In genomic region chr2:68709421-68709911, GRCh38 we compare ENCODE assay signal across 8 cellular contexts. TPM values are rescaled to one million over a fixed set of nuclear protein-coding genes. Genes with fewer than 3 reads are reported as not detected.
DNase-seq lines count a peak whose midpoint lies in the region; ATAC-seq and TF ChIP-seq lines count a peak whose summit lies in the region.

No MANE protein-coding gene starts in this region.

- H3K36me3 ChIP-seq in SK-N-SH (replicated peaks in 1 of 2; ENCODE audit: control insufficient read depth in 1 of 2, insufficient read depth in 2 of 2, low read length in 1 of 2) = no peaks in the 10 kb centered on the region

- no peak overlapping the region for H3K27ac Mint-ChIP-seq in nephron

- H4K20me1 ChIP-seq in SK-N-SH (ENCODE audit: insufficient read depth) = no peaks in the 10 kb centered on the region

- ATAC-seq in HG02678 (IDR thresholded peaks at IDR 0.05; ENCODE audit: unreplicated experiment) (no peak), GM21786 (IDR thresholded peaks at IDR 0.05; ENCODE audit: unreplicated experiment) (no peak)

- H3K9ac ChIP-seq in SK-N-SH = no peak overlapping the region

- peak; percentile 72 for TF ChIP-seq RAD21 in SK-N-SH (IDR thresholded peaks at IDR 0.05; ENCODE audit: low read length)

- no peaks in the 10 kb centered on the region for H3K4me1 Mint-ChIP-seq in nephron

- TF ChIP-seq CTCF in GM12872 (IDR thresholded peaks at IDR 0.05; ENCODE audit: insufficient read depth, low read depth, low read length) (peak; percentile 79), SK-N-SH (IDR thresholded peaks at IDR 0.05) (peak; percentile 76), nephron (IDR thresholded peaks at IDR 0.05; ENCODE audit: unreplicated experiment in 3 of 3) (peak; percentile 66 to 71 (median 67))

- H3K27me3 ChIP-seq in SK-N-SH (ENCODE audit: insufficient read depth) = peaks cover 9% of the 10 kb centered on the region; the same call in 1 of the 2 replicates

- POLR2A ChIA-PET in SK-N-SH (lab: Yijun Ruan, JAX) = no interaction called here

- H3K4me2 ChIP-seq in SK-N-SH = no peak overlapping the region

- H3K4me3 ChIP-seq in SK-N-SH (ENCODE audit: low read depth in 2 of 2, low read length in 1 of 2) = no peak overlapping the region

- H3K4me3 Mint-ChIP-seq in nephron = no peak overlapping the region

- H3F3A ChIP-seq in SK-N-SH (replicated peaks; ENCODE audit: insufficient read depth) = no peaks in the 10 kb centered on the region

- no peaks in the 10 kb centered on the region for H3K9me3 Mint-ChIP-seq in nephron

- 29% methylated on average over 5 of the region's 5 CpGs for WGBS in SK-N-SH (ENCODE audit: low lambda C conversion rate)

- TF ChIP-seq POLR2A in erythroblast (IDR thresholded peaks at IDR 0.05; ENCODE audit: low read length) = no peak

- CTCF ChIA-PET in SK-N-SH (lab: Yijun Ruan, JAX) = interaction anchor here (0.6 to 3.4 kb wide), 47 partner anchors 8 to 255 kb away, joined by 3 to 61 read pairs (median 4); partner anchors contain the start of gene ARHGAP25

- no peak overlapping the region for H2AFZ ChIP-seq in SK-N-SH (ENCODE audit: low read depth)

- TF ChIP-seq EP300 in SK-N-SH (IDR thresholded peaks at IDR 0.05; ENCODE audit: borderline replicate concordance in 1 of 2, low read depth in 1 of 2, low read length in 1 of 2) = no peak

- H3K27ac ChIP-seq in SK-N-SH (ENCODE audit: low read depth in 2 of 2, low read length in 1 of 2) = peak overlapping the region in 1 of 2 experiments; percentile 53; a peak in 2 of 4 replicates

- H3K9me3 ChIP-seq in SK-N-SH = no peaks in the 10 kb centered on the region

- DNase-seq in AML-193 (lab: John Stamatoyannopoulos, UW) (peak; percentile 45 to 49), NAMALWA (ENCODE audit: low spot score) (peak; percentile 54), SK-N-SH (peak; percentile 52), erythroblast (lab: John Stamatoyannopoulos, UW) (peak; percentile 28 to 39)

- H3K79me2 ChIP-seq in SK-N-SH (ENCODE audit: insufficient read depth) = no peaks in the 10 kb centered on the region

- H3K36me3 Mint-ChIP-seq in nephron (ENCODE audit: low read depth) = no peaks in the 10 kb centered on the region

- peaks cover 15% of the 10 kb centered on the region for H3K27me3 Mint-ChIP-seq in nephron (ENCODE audit: low read depth)

- H3K4me1 ChIP-seq in SK-N-SH (ENCODE audit: control insufficient read depth in 1 of 2, insufficient read depth in 2 of 2, low read depth in 1 of 2, low read length in 1 of 2) = peaks cover 5 to 6% of the 10 kb centered on the region in 2 experiments; a peak in 3 of 4 replicates

- no peaks in the 10 kb centered on the region for H3K9me2 ChIP-seq in SK-N-SH

TF ChIP-seq in SK-N-SH, 30 proteins besides CTCF, POLR2A, EP300 and RAD21:
- TF ChIP-seq TCF12 (IDR thresholded peaks at IDR 0.05) (no peak), MXI1 (IDR thresholded peaks at IDR 0.05; ENCODE audit: low read depth, low read length) (peak; percentile 46; the same call in 1 of the 2 replicates), TEAD4 (IDR thresholded peaks at IDR 0.05; ENCODE audit: borderline replicate concordance, insufficient read depth) (no peak), SMC3 (IDR thresholded peaks at IDR 0.05; ENCODE audit: low read depth, low read length) (peak; percentile 57)

RNA-seq across cellular contexts. Expression of gene ARHGAP25, which starts 25.1 kb away (rescaled TPM):
- not detected in 2 replicates for polyA plus RNA-seq in SK-N-SH (2012; rRNA removed)
- not detected in 2 replicates for polyA plus RNA-seq in SK-N-SH (2012; cell fraction: cytosol; rRNA removed)
- polyA plus RNA-seq in SK-N-SH (2012; cell fraction: nucleus; rRNA removed) = not detected in 2 replicates
